ENCODE assay signal across 1 cellular context in genomic region chr11:28170759-28171158, GRCh38.
TF ChIP-seq lines count a peak whose summit lies in the region.

No MANE protein-coding gene starts in this region.

TF ChIP-seq in K562, 482 proteins besides CTCF, POLR2A, EP300 and RAD21 (continued from another document and continues in another):
- TF ChIP-seq ATF2 (CRISPR knock-in tag; IDR thresholded peaks at IDR 0.05), result no peak
- no peak for TF ChIP-seq ZNF512 (tag; IDR thresholded peaks at IDR 0.05)
- peak; percentile 71 for TF ChIP-seq BCL6 (CRISPR knock-in tag; IDR thresholded peaks at IDR 0.05)
- no peak for TF ChIP-seq RFX5 (IDR thresholded peaks at IDR 0.05; ENCODE audit: low read depth, low read length)
- peak; percentile 62; the same call in 1 of the 2 replicates for TF ChIP-seq MECOM (CRISPR knock-in tag; IDR thresholded peaks at IDR 0.05)
- TF ChIP-seq CREB3 (tag; conservative IDR thresholded peaks at IDR 0.05; ENCODE audit: low read depth), result 0 out of 2 replicates have a peak, but pooled peaks have one; percentile 46
- TF ChIP-seq SMAD4 (CRISPR knock-in tag; conservative IDR thresholded peaks at IDR 0.05), result peak; percentile 82
- no peak for TF ChIP-seq REST (CRISPR knock-in tag; IDR thresholded peaks at IDR 0.05; ENCODE audit: low read depth)
- TF ChIP-seq MAZ (CRISPR knock-in tag; conservative IDR thresholded peaks at IDR 0.05 in 1 of 2, IDR thresholded peaks at IDR 0.05 in 1 of 2), result peak in 1 of 2 experiments; percentile 46; a peak in 1 of 4 replicates
- no peak for TF ChIP-seq KAT8 (IDR thresholded peaks at IDR 0.05; ENCODE audit: low read depth)
- no peak for TF ChIP-seq CHAMP1 (IDR thresholded peaks at IDR 0.05)
- no peak for TF ChIP-seq ZC3H11A (IDR thresholded peaks at IDR 0.05; ENCODE audit: low read depth, low read length)
- TF ChIP-seq NFE2 (IDR thresholded peaks at IDR 0.05; ENCODE audit: low read depth), result no peak
- no peak for TF ChIP-seq ZNF347 (CRISPR knock-in tag; IDR thresholded peaks at IDR 0.05; ENCODE audit: low read depth)
- peak; percentile 60; the same call in 1 of the 2 replicates for TF ChIP-seq ATF4 (CRISPR knock-in tag; IDR thresholded peaks at IDR 0.05)
- TF ChIP-seq ZNF695 (CRISPR knock-in tag; IDR thresholded peaks at IDR 0.05), result no peak
- TF ChIP-seq XRCC3 (IDR thresholded peaks at IDR 0.05), result no peak
- peak; percentile 59 for TF ChIP-seq CXXC5 (CRISPR knock-in tag; IDR thresholded peaks at IDR 0.05)
- TF ChIP-seq ZNF175 (CRISPR knock-in tag; IDR thresholded peaks at IDR 0.05; ENCODE audit: low read depth), result peak; percentile 82; the same call in 1 of the 2 replicates
- no peak for TF ChIP-seq SMARCB1 (IDR thresholded peaks at IDR 0.05; ENCODE audit: insufficient read length, low read depth)
- TF ChIP-seq TEAD2 (tag; IDR thresholded peaks at IDR 0.05), result no peak
- TF ChIP-seq IRF2 (CRISPR knock-in tag; IDR thresholded peaks at IDR 0.05), result no peak
- no peak for TF ChIP-seq ZNF740 (CRISPR knock-in tag; IDR thresholded peaks at IDR 0.05)
- peak in 1 of 2 experiments; percentile 82; a peak in 2 of 4 replicates for TF ChIP-seq ZNF740 (tag; IDR thresholded peaks at IDR 0.05)
- TF ChIP-seq ZNF584 (CRISPR knock-in tag; IDR thresholded peaks at IDR 0.05; ENCODE audit: low read depth), result peak; percentile 87; the same call in 1 of the 2 replicates
- peak; percentile 79 for TF ChIP-seq GTF2A2 (tag; IDR thresholded peaks at IDR 0.05)
- TF ChIP-seq ZNF436 (CRISPR knock-in tag; IDR thresholded peaks at IDR 0.05), result no peak
- TF ChIP-seq ZNF282 (CRISPR knock-in tag; IDR thresholded peaks at IDR 0.05), result no peak
- 0 out of 2 replicates have a peak, but pooled peaks have one; percentile 12 for TF ChIP-seq PYGO2 (tag; IDR thresholded peaks at IDR 0.05)
- TF ChIP-seq ZBTB17 (CRISPR knock-in tag; IDR thresholded peaks at IDR 0.05), result peak; percentile 79
- TF ChIP-seq C11orf30 (IDR thresholded peaks at IDR 0.05; ENCODE audit: low read depth), result no peak
- TF ChIP-seq RREB1 (CRISPR knock-in tag; IDR thresholded peaks at IDR 0.05), result no peak
- TF ChIP-seq ZNF583 (CRISPR knock-in tag; IDR thresholded peaks at IDR 0.05), result 0 out of 2 replicates have a peak, but pooled peaks have one; percentile 20
- no peak for TF ChIP-seq NONO (IDR thresholded peaks at IDR 0.05; ENCODE audit: low read depth in 2 of 2, low read length in 1 of 2)
- TF ChIP-seq HDAC6 (IDR thresholded peaks at IDR 0.05; ENCODE audit: low read depth, low read length), result no peak
- 0 out of 2 replicates have a peak, but pooled peaks have one; percentile 49 for TF ChIP-seq DDX20 (tag; IDR thresholded peaks at IDR 0.05; ENCODE audit: low read depth)
- TF ChIP-seq ZNF639 (CRISPR knock-in tag; conservative IDR thresholded peaks at IDR 0.05 in 1 of 2, IDR thresholded peaks at IDR 0.05 in 1 of 2), result peak in 1 of 2 experiments; percentile 48; a peak in 1 of 4 replicates
- peak; percentile 76; the same call in 1 of the 2 replicates for TF ChIP-seq ZNF395 (CRISPR knock-in tag; IDR thresholded peaks at IDR 0.05)
- TF ChIP-seq ZNF134 (CRISPR knock-in tag; conservative IDR thresholded peaks at IDR 0.05), result 0 out of 2 replicates have a peak, but pooled peaks have one; percentile 57
- TF ChIP-seq SMAD3 (CRISPR knock-in tag; conservative IDR thresholded peaks at IDR 0.05), result 0 out of 2 replicates have a peak, but pooled peaks have one; percentile 18
